16 cellular contexts compared by ENCODE assay signal in the genomic region with DNA sequence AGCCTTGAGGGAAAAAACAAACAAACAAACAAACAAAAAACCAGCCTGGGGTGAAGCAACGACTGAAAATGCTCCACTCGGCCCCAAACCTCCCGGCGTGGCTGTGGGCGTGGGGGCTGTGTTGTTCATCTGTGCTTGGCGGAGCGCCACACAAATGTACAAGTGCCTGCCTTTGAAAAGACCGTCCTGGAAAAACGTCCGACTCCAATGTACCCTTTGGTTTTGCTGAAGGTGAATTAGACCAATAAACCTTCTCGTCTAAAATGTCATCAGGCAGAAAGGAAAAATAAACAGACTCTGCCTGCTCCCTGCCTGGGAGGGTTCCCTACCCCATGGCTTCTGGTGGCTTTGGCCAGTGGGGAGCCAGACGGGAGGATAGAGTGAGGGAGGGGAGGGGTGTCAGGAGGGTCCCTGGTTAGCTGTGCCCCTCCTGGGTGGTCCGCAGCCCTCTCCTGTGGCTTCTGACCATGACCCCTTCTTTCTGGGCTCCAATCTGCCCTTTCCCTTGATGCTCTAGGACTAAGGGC.
"Had no signal": no experiment of that assay in that cellular context is flagged by ENCODE, and none has a peak within 500 bp of the region (broad histone marks: within the 10 kb centered on the region; RNA-seq: fewer than 3 reads in every experiment).

No MANE protein-coding gene starts in this region.

- H3K36me3 Mint-ChIP-seq: activated naive CD8-positive, alpha-beta T cell treated with anti-CD3 and anti-CD28 coated beads, Interleukin-2, amount 10 ng/mL, durations not matched to agents 7 days and 5 days had no signal

- H3K27me3 Mint-ChIP-seq: activated naive CD8-positive, alpha-beta T cell treated with anti-CD3 and anti-CD28 coated beads, Interleukin-2, amount 10 ng/mL, durations not matched to agents 7 days and 5 days; memory B cell; naive thymus-derived CD8-positive, alpha-beta T cell; stimulated activated memory B cell treated with anti-CD40 and anti-IgM and Interleukin-4, amounts not matched to agents 10 μg/mL and 1 μg/mL and 100 μg/mL, for 72 hours had no signal

- H3K27ac ChIP-seq: breast epithelium, tibial artery had no signal

- ATAC-seq: left cardiac atrium; naive thymus-derived CD8-positive, alpha-beta T cell; stimulated activated memory B cell treated with anti-CD40 and anti-IgM and Interleukin-4, amounts not matched to agents 10 μg/mL and 1 μg/mL and 100 μg/mL, for 72 hours had no signal

- H3K36me3 ChIP-seq: breast epithelium, tibial artery had no signal

- DNase-seq: activated CD4-positive, alpha-beta T cell treated with anti-CD3 and anti-CD28 coated beads, Interleukin-2, amount 50 U/mL, for 1 hour; activated CD4-positive, CD25-positive, alpha-beta regulatory T cell; activated naive CD4-positive, alpha-beta T cell; activated naive CD8-positive, alpha-beta T cell treated with anti-CD3 and anti-CD28 coated beads, Interleukin-2, amount 10 ng/mL, durations not matched to agents 7 days and 5 days; anterior cingulate cortex; cerebellar nuclear complex; dermis blood vessel endothelial cell; left cardiac atrium; naive thymus-derived CD8-positive, alpha-beta T cell; stimulated activated CD4-positive, alpha-beta T cell treated with anti-CD3 and anti-CD28 coated beads, Interleukin-2, amount 100 ng/mL, for 48 hours; tibial artery had no signal

- H3K4me3 ChIP-seq: breast epithelium, tibial artery had no signal

- H3K27ac Mint-ChIP-seq: activated naive CD8-positive, alpha-beta T cell treated with anti-CD3 and anti-CD28 coated beads, Interleukin-2, amount 10 ng/mL, durations not matched to agents 7 days and 5 days; activated T-helper 1 cell treated with anti-CD3 and anti-CD28 coated beads, Interleukin-12 subunit alpha, Interleukin-12 subunit beta, Interleukin-2, Interleukin-4 antibody, amounts not matched to agents 30 ng/mL and 10 ng/mL and 1 ng/mL, durations not matched to agents 14 hours and 24 hours and 36 hours; memory B cell; stimulated activated memory B cell treated with anti-CD40 and anti-IgM and Interleukin-4, amounts not matched to agents 10 μg/mL and 1 μg/mL and 100 μg/mL, for 72 hours; T-helper 2 cell treated with Interferon-gamma antibody and Interleukin-4, amounts not matched to agents 5 μg/mL and 100 μg/mL, for 36 hours had no signal

- H3K4me3 Mint-ChIP-seq: activated naive CD8-positive, alpha-beta T cell treated with anti-CD3 and anti-CD28 coated beads, Interleukin-2, amount 10 ng/mL, durations not matched to agents 7 days and 5 days; activated T-helper 1 cell treated with anti-CD3 and anti-CD28 coated beads, Interleukin-12 subunit alpha, Interleukin-12 subunit beta, Interleukin-2, Interleukin-4 antibody, amounts not matched to agents 30 ng/mL and 10 ng/mL and 1 ng/mL, durations not matched to agents 14 hours and 24 hours and 36 hours; memory B cell; naive thymus-derived CD8-positive, alpha-beta T cell; stimulated activated memory B cell treated with anti-CD40 and anti-IgM and Interleukin-4, amounts not matched to agents 10 μg/mL and 1 μg/mL and 100 μg/mL, for 72 hours; T-helper 2 cell treated with Interferon-gamma antibody and Interleukin-4, amounts not matched to agents 5 μg/mL and 100 μg/mL, for 36 hours had no signal

- H3K4me1 ChIP-seq: breast epithelium, tibial artery had no signal

- H3K27me3 ChIP-seq: breast epithelium had no signal
